Comparison of ENCODE assay signal across 8 cellular contexts in the genomic region with DNA sequence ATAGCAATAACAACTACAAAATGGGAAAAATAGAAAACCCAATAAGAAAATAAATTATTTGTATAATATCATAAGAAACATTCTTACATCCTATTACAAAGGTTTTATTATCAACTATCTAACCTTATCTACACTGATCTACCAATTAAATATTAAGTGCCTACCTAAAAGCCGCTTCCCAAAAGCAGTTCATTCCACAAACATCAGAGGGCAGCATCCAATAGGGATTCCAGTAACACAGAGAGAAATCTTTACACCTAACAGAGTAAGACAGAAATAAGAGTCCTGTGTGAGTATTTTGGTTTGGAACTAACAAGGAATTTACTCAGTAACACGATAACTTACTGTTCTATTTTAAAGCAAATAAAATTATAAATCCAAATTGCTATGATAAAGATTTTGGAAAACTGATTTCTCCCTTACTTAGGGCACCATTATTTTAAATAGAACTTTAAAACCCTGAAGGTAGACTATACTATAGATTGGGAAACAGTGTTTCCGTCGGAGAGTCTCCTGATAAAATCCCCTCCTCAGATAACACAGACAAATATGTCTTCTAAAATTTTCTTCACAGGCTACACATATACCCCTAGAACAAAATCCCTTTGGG. TPM values are rescaled to one million over a fixed set of nuclear protein-coding genes. Genes with fewer than 3 reads are reported as not detected.
DNase-seq lines count a peak whose midpoint lies in the region; ATAC-seq, FAIRE-seq and TF ChIP-seq lines count a peak whose summit lies in the region.

No MANE protein-coding gene starts in this region.

- no peaks in the 10 kb centered on the region for H3K9me3 Mint-ChIP-seq in activated naive CD8-positive, alpha-beta T cell treated with anti-CD3 and anti-CD28 coated beads for 36 hours

- H3K4me3 Mint-ChIP-seq in activated naive CD8-positive, alpha-beta T cell treated with anti-CD3 and anti-CD28 coated beads for 36 hours = no peak overlapping the region

- no peak for TF ChIP-seq POLR2A in GM12878 (IDR thresholded peaks at IDR 0.05; ENCODE audit: low read depth, low read length)
- TF ChIP-seq POLR2A in suprapubic skin (IDR thresholded peaks at IDR 0.05) = no peak

- H3K4me1 ChIP-seq in GM12878 (ENCODE audit: control insufficient read depth, insufficient read depth, low read length) (no peaks in the 10 kb centered on the region), suprapubic skin (peaks cover 16% of the 10 kb centered on the region)

- ATAC-seq in GM12878 = peak; percentile 32; the same call in 2 of the 3 replicates

- RAD21 ChIA-PET in GM12878 (lab: Charles Lee; ENCODE audit: unreplicated experiment) = interaction anchor here (0.7 to 3.3 kb wide), 2 partner anchors 12 to 210 kb away, joined by 3 to 9 read pairs; no protein-coding TSS in a partner anchor

- WGBS in GM12878 (ENCODE audit: insufficient coverage, insufficient replicate concordance, low lambda C conversion rate, missing lambda C conversion rate) = 81% methylated on average over 4 of the region's 4 CpGs
- WGBS in suprapubic skin = 20% methylated on average over 4 of the region's 4 CpGs

- H3K4me2 ChIP-seq in GM12878 (ENCODE audit: control insufficient read depth, insufficient read depth) = no peak overlapping the region

- SMC1A ChIA-PET in GM12878 (lab: Charles Lee; ENCODE audit: uncharacterized antibody, unreplicated experiment) = interaction anchor here (1.1 to 2.0 kb wide), 3 partner anchors 169 to 238 kb away, joined by 3 to 6 read pairs (median 4); no protein-coding TSS in a partner anchor

- CTCF ChIA-PET in GM12878 (lab: Yijun Ruan, JAX) = interaction anchor here (1.0 to 1.9 kb wide), 2 partner anchors 115 to 202 kb away, joined by 3 to 11 read pairs; no protein-coding TSS in a partner anchor

- DNase-seq in AG09319 (ENCODE audit: extremely low read depth, low read depth) (no peak), GM13977 (ENCODE audit: low spot score) (no peak), NCI-H226 (peak; percentile 51), GM12878 (ENCODE audit: low read depth, low spot score) (no peak), iPS-NIHi7 (ENCODE audit: extremely low spot score) (peak; percentile 34), suprapubic skin (ENCODE audit: low spot score in 2 of 2) (no peak)
- no peak for DNase-seq in activated naive CD8-positive, alpha-beta T cell treated with anti-CD3 and anti-CD28 coated beads for 36 hours
- no peak for DNase-seq in activated CD8-positive, alpha-beta memory T cell treated with anti-CD3 and anti-CD28 coated beads, Interleukin-2, amount 50 U/mL, for 4 hours

- peaks cover 12% of the 10 kb centered on the region for H3K79me2 ChIP-seq in GM12878 (ENCODE audit: control insufficient read depth, insufficient read depth, low read length)

- H3K36me3 Mint-ChIP-seq in activated naive CD8-positive, alpha-beta T cell treated with anti-CD3 and anti-CD28 coated beads for 36 hours = peaks cover 9% of the 10 kb centered on the region

- H3K4me3 ChIP-seq in GM12878 (no peak overlapping the region), suprapubic skin (no peak overlapping the region)

- H4K20me1 ChIP-seq in GM12878 (ENCODE audit: control insufficient read depth, insufficient read depth) = no peaks in the 10 kb centered on the region

- POLR2A ChIA-PET in GM12878 (lab: Charles Lee) = no interaction called here

- no peak overlapping the region for H3K9ac ChIP-seq in GM12878 (ENCODE audit: control insufficient read depth, insufficient read depth, low read length)

- FAIRE-seq in GM12878 (lab: Jason Lieb, UNC) = no peak

- intact Hi-C loops in GM12878 (cut with micrococcal nuclease; ENCODE audit: unreplicated experiment) = loop anchor here (1.0 to 2.0 kb wide), 2 partner anchors 203 to 243 kb away; no protein-coding TSS in a partner anchor

- no peak overlapping the region for H3K27ac Mint-ChIP-seq in activated naive CD8-positive, alpha-beta T cell treated with anti-CD3 and anti-CD28 coated beads for 36 hours

- in situ Hi-C loops in GM13977 (cut with MboI; ENCODE audit: low pct_unique_long_range_greater_than_20kb, low sequenced_read_pairs, unreplicated experiment) (loop anchor here (25.0 kb wide), 1 partner anchor 208 kb away; the partner anchor contains the start of genes PPHLN1 and ZCRB1), GM12878 (cut with MboI) (loop anchor here (5.0 kb wide), 1 partner anchor 198 kb away; the partner anchor contains the start of genes PPHLN1 and ZCRB1)

- BruUV-seq in GM12878 (replicated peaks; lab: Mats Ljungman, UMichigan) = no TSS peak

- H3K27ac ChIP-seq in GM12878 (ENCODE audit: control insufficient read depth, insufficient read depth) = no peak overlapping the region
- no peak overlapping the region for H3K27ac ChIP-seq in suprapubic skin

- peak; percentile 84 for TF ChIP-seq CTCF in AG09319 (IDR thresholded peaks at IDR 0.05; ENCODE audit: low read depth, low read length)
- TF ChIP-seq CTCF in GM13977 (IDR thresholded peaks at IDR 0.05; ENCODE audit: extremely low read depth, insufficient read depth, missing control alignments) = peak; percentile 62
- TF ChIP-seq CTCF in GM12878 (IDR thresholded peaks at IDR 0.05 in 2 of 3, conservative IDR thresholded peaks at IDR 0.05 in 1 of 3; ENCODE audit: control insufficient read depth in 2 of 3, extremely low read depth in 1 of 3, insufficient read depth in 1 of 3, low read depth in 3 of 3, low read length in 3 of 3) = peak; percentile 36 to 69 (median 47); a peak in 5 of 6 replicates
- TF ChIP-seq CTCF in suprapubic skin (IDR thresholded peaks at IDR 0.05) = peak; percentile 73 to 77

- peaks cover 29% of the 10 kb centered on the region for H3K4me1 Mint-ChIP-seq in activated naive CD8-positive, alpha-beta T cell treated with anti-CD3 and anti-CD28 coated beads for 36 hours

- H3K36me3 ChIP-seq in GM12878 (ENCODE audit: control insufficient read depth in 2 of 2, insufficient read depth in 2 of 2, low read length in 1 of 2) = no peaks in the 10 kb centered on the region
- H3K36me3 ChIP-seq in suprapubic skin = no peaks in the 10 kb centered on the region

- no peak overlapping the region for H2AFZ ChIP-seq in GM12878 (ENCODE audit: control insufficient read depth, low read depth, low read length)

- H3K27me3 Mint-ChIP-seq in activated naive CD8-positive, alpha-beta T cell treated with anti-CD3 and anti-CD28 coated beads for 36 hours = no peaks in the 10 kb centered on the region

- H3K9me3 ChIP-seq in GM12878 (replicated peaks; ENCODE audit: control insufficient read depth, insufficient read depth, low read length) (no peaks in the 10 kb centered on the region), suprapubic skin (no peaks in the 10 kb centered on the region)

- TF ChIP-seq RAD21 in GM12878 (IDR thresholded peaks at IDR 0.05; ENCODE audit: insufficient read depth, low read depth, low read length) = peak; percentile 92

- H3K27me3 ChIP-seq in GM12878 (replicated peaks in 1 of 2; ENCODE audit: control insufficient read depth in 2 of 2, insufficient read depth in 2 of 2, low read length in 1 of 2) = no peaks in the 10 kb centered on the region
- no peaks in the 10 kb centered on the region for H3K27me3 ChIP-seq in suprapubic skin

- TF ChIP-seq EP300 in GM12878 (IDR thresholded peaks at IDR 0.05; ENCODE audit: borderline replicate concordance in 1 of 2, control insufficient read depth in 1 of 2, low read depth in 2 of 2, low read length in 2 of 2) = no peak
- TF ChIP-seq EP300 in suprapubic skin (IDR thresholded peaks at IDR 0.05) = no peak

TF ChIP-seq in GM12878, 131 proteins besides CTCF, POLR2A, EP300 and RAD21 (continues in another document):
- TF ChIP-seq ETV6 (conservative IDR thresholded peaks at IDR 0.05 in 1 of 2, IDR thresholded peaks at IDR 0.05 in 1 of 2; ENCODE audit: borderline replicate concordance in 1 of 2, low read depth in 1 of 2) (no peak), SMAD1 (IDR thresholded peaks at IDR 0.05; ENCODE audit: low read depth, partially characterized antibody) (no peak)

RNA-seq across cellular contexts. Expression of gene GXYLT1, which starts 15.0 kb away (rescaled TPM):
- total RNA-seq in GM12878 (2013; cell fraction: nucleolus; rRNA removed) = 17.6 and 18.4 TPM in 2 replicates
- total RNA-seq in GM12878 (2014; rRNA removed) = 7.9 and 8.5 TPM in 2 replicates
- total RNA-seq in GM12878 (2014; rRNA removed; fragmentation: Illumina TruSeq; extraction: Trizol) = 7.1 and 7.8 TPM in 2 replicates
- 8.7 and 9.4 TPM in 2 replicates for total RNA-seq in GM12878 (2021)
- 2.5 TPM for polyA plus RNA-seq in GM12878 (2011; ENCODE audit: low read depth)
- 10.3 and 18.3 TPM in 2 replicates for polyA plus RNA-seq in GM12878 (2011; rRNA removed)
- polyA plus RNA-seq in GM12878 (2011; cell fraction: cytosol; rRNA removed) = 3.5 and 3.6 TPM in 2 replicates
- 4.6 and 5.5 TPM in 2 replicates for polyA plus RNA-seq in GM12878 (2011; cell fraction: nucleus; rRNA removed)
- polyA plus RNA-seq in GM12878 (2012) = 4.1 and 4.8 TPM in 2 replicates
- 10.2 and 17.7 TPM in 2 replicates for polyA plus RNA-seq in GM12878 (2014; fragmentation: Illumina TruSeq; extraction: Trizol)
- 1 to 10 TPM; 2.3 to 2.4 TPM for polyA plus RNA-seq in GM12878 (2014; fragmentation: Nextera tagmentation; extraction: Ambion mirVana)
- 6.3 and 7.0 TPM in 2 replicates for polyA plus RNA-seq in GM12878 (2014; rRNA removed)
- polyA plus RNA-seq in GM12878 (2016; fragmentation: Nextera tagmentation; extraction: Ambion mirVana) = 10 to 100 TPM; 12.7 to 14.9 TPM
- polyA minus RNA-seq in GM12878 (2011; rRNA and poly(A)+ RNA removed) = 5.5 and 8.9 TPM in 2 replicates
- 4.7 and 5.4 TPM in 2 replicates for polyA minus RNA-seq in GM12878 (2011; cell fraction: cytosol; rRNA and poly(A)+ RNA removed)
- polyA minus RNA-seq in GM12878 (2011; cell fraction: nucleus; rRNA and poly(A)+ RNA removed) = 4.7 and 7.4 TPM in 2 replicates
- total RNA-seq in suprapubic skin = 10 to 100 TPM in 1 of 4 donors, 1 to 10 TPM in 3; 5.6 to 10.9 (median 9.9) TPM
- total RNA-seq in activated naive CD8-positive, alpha-beta T cell treated with anti-CD3 and anti-CD28 coated beads for 36 hours = 1 to 10 TPM; 7.0 to 7.1 TPM

Comparison
In these comparisons a context has a peak if more than half of its experiments do, and no peak if none do; other contexts are left out.
1. DNase-seq: peak in NCI-H226 (single experiment) and iPS-NIHi7 (single experiment); none in AG09319 (single experiment), GM13977 (single experiment), GM12878 (single experiment), suprapubic skin (0 of 2), activated naive CD8-positive, alpha-beta T cell treated with anti-CD3 and anti-CD28 coated beads for 36 hours (single experiment) and activated CD8-positive, alpha-beta memory T cell treated with anti-CD3 and anti-CD28 coated beads, Interleukin-2, amount 50 U/mL, for 4 hours (single experiment).
2. Peak in every context shown above with its lines, with median percentiles within 50 percentile points of each other: CTCF ChIP-seq.